Comparison of ENCODE assay signal across 27 cellular contexts in the genomic region with DNA sequence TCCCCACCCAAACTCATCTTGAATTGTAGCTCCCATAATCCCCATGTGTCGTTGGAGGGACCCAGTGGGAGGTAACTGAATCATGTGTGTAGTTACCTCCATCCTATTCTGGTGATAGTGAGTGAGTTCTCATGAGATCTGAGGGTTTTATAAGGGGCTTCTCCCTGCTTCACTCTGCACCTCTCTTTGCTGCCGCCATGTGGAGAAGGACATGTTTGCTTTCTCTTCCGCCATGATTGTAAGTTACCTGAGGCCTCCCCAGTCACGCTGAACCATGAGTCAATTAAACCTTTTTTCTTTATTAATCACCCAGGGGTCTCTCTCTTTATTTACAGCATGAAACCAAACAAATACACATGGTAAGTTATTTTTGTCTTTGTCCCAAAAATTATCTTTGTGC.
DNase-seq lines count a peak whose midpoint lies in the region; ATAC-seq and TF ChIP-seq lines count a peak whose summit lies in the region.
"Had no signal": no experiment of that assay in that cellular context is flagged by ENCODE, and none has a peak within 500 bp of the region (broad histone marks: within the 10 kb centered on the region; RNA-seq: fewer than 3 reads in every experiment).

No MANE protein-coding gene starts in this region.

- H3K27me3 ChIP-seq in foreskin keratinocyte, result no peaks in the 10 kb centered on the region
- H3K27me3 ChIP-seq: SJCRH30 had no signal

- TF ChIP-seq CTCF in foreskin keratinocyte (conservative IDR thresholded peaks at IDR 0.05), result peak; percentile 15

- H3K4me1 ChIP-seq in foreskin keratinocyte, result no peaks in the 10 kb centered on the region
- H3K4me1 ChIP-seq: SJCRH30 had no signal

- H3K27ac ChIP-seq in foreskin keratinocyte, result no peak overlapping the region
- H3K27ac ChIP-seq: KMS-11, SJCRH30 had no signal

- DNase-seq in NCI-H748 (lab: John Stamatoyannopoulos, UW; ENCODE audit: unreplicated experiment), result peak; percentile 26
- DNase-seq in NCI-H748 treated with DMSO at 0.1 percent for 48 hours (lab: John Stamatoyannopoulos, UW), result no peak
- peak; percentile 13 for DNase-seq in SK-MEL-5 (ENCODE audit: low read depth, low spot score)
- no peak for DNase-seq in foreskin keratinocyte
- no peak for DNase-seq in stimulated activated naive CD4-positive, alpha-beta T cell treated with Interleukin-2 at 50 U/mL for 16 hours (lab: John Stamatoyannopoulos, UW)
- no peak for DNase-seq in activated CD8-positive, alpha-beta memory T cell treated with anti-CD3 and anti-CD28 coated beads for 24 hours
- DNase-seq in activated effector memory CD4-positive, alpha-beta T cell treated with Interleukin-2 at 50 U/mL for 16 hours, result no peak
- DNase-seq: 8988T; ACHN; CD4-positive, CD25-positive, alpha-beta regulatory T cell; DMS153; GOT3; NCI-H1092 treated with DMSO at 0.1 percent for 48 hours; NCI-H1436; NCI-H187; NCI-H2081 treated with DMSO at 0.1 percent for 48 hours; NCI-H2171; NCI-H226; NCI-H510A; NCI-H774; PC-3; SJCRH30; T-cell had no signal

- ATAC-seq in foreskin keratinocyte, result no peak
- no peak for ATAC-seq in GM21825 (IDR thresholded peaks at IDR 0.05; ENCODE audit: unreplicated experiment)
- ATAC-seq: HCT116, PC-3, Right ventricle myocardium inferior, T-cell had no signal

- in situ Hi-C loops in SK-MEL-5 (cut with HindIII; ENCODE audit: low pct_unique_long_range_greater_than_20kb, low sequenced_read_pairs), result no loop called here

Comparison
In these comparisons a context has a peak if more than half of its experiments do, and no peak if none do; other contexts are left out.
1. DNase-seq: peak in NCI-H748 (single experiment) and SK-MEL-5 (single experiment); none in NCI-H748 treated with DMSO at 0.1 percent for 48 hours (single experiment), foreskin keratinocyte (0 of 2), stimulated activated naive CD4-positive, alpha-beta T cell treated with Interleukin-2 at 50 U/mL for 16 hours (single experiment), activated CD8-positive, alpha-beta memory T cell treated with anti-CD3 and anti-CD28 coated beads for 24 hours (single experiment) and activated effector memory CD4-positive, alpha-beta T cell treated with Interleukin-2 at 50 U/mL for 16 hours (single experiment).